ENCODE assay signal across 8 cellular contexts in the genomic region with DNA sequence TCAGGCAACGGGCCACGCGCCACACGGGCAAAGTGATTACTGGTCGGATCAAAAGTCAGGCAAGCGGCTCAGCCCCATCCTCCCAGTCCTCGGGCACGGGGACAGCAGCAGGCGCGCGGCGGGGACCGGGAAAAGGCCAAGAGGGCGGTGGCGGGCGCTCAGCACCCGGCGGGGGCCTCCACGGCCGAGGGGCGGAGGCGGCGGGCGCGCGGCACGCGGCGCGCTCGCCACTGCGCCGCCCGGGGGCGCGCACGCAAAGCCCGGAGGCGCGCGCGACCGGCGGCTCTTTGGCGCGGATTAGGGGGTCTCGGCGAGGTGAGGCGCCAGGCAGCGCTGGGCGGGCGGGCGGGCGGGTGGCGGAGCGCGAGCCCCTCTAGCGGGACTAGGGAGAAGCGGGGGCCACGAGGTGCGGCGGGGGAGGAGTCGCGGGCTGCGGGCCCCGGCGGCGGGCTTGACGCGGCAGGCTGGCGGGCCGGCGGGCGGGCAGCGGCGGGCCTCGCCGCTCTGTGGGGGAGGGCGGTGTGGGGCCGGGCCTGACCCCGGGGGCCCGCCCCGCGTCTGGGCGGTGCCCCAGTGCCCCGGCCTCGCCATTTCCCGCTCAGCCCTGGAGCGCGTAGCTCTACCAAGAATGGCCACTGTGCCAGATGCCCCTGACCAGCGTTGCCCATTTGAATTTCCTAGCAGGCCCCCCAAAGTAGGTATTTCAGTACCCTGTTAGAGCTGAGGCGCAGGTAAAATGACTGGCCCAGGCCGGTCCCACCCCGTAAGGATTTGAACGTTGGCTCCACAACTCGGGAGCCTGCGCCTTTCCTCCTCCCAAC. TPM values are rescaled to one million over a fixed set of nuclear protein-coding genes. Genes with fewer than 3 reads are reported as not detected.
DNase-seq lines count a peak whose midpoint lies in the region; ATAC-seq and TF ChIP-seq lines count a peak whose summit lies in the region.

A gene (minus strand): TSS at position 202 of the 821 bp plus-strand sequence. CDS start 537 bp downstream, outside the sequence.
A gene with protein sequence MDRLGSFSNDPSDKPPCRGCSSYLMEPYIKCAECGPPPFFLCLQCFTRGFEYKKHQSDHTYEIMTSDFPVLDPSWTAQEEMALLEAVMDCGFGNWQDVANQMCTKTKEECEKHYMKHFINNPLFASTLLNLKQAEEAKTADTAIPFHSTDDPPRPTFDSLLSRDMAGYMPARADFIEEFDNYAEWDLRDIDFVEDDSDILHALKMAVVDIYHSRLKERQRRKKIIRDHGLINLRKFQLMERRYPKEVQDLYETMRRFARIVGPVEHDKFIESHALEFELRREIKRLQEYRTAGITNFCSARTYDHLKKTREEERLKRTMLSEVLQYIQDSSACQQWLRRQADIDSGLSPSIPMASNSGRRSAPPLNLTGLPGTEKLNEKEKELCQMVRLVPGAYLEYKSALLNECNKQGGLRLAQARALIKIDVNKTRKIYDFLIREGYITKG (plus strand): TSS at position 252 of the 821 bp plus-strand sequence. CDS start 4,480 bp downstream, outside the sequence.

- DNase-seq in GM10248 (ENCODE audit: extremely low spot score): peak; percentile 95
- peak; percentile 55 for DNase-seq in HFFc6
- peak; percentile 92 for DNase-seq in NB4 (ENCODE audit: low read depth)
- DNase-seq in T follicular helper cell (ENCODE audit: low read depth): peak; percentile 45
- DNase-seq in activated naive CD8-positive, alpha-beta T cell treated with anti-CD3 and anti-CD28 coated beads, Interleukin-2, amount 50 U/mL, for 24 hours: peak; percentile 83
- peak; percentile 81 to 90 (median 86) for DNase-seq in heart left ventricle
- peak; percentile 93 for DNase-seq in posterior vena cava (ENCODE audit: low spot score)
- DNase-seq in type B pancreatic cell (ENCODE audit: extremely low spot score, unreplicated experiment): peak; percentile 82

- H3K4me1 ChIP-seq in heart left ventricle: peaks cover 0 to 29% (median 12%) of the 10 kb centered on the region in 12 donors

- H3K9me3 ChIP-seq in heart left ventricle: no peaks in the 10 kb centered on the region

- H3K4me1 Mint-ChIP-seq in HFFc6 (ENCODE audit: low read depth) (peaks cover 34% of the 10 kb centered on the region), type B pancreatic cell (ENCODE audit: unreplicated experiment) (peaks cover 28% of the 10 kb centered on the region)
- H3K4me1 Mint-ChIP-seq in activated naive CD8-positive, alpha-beta T cell treated with anti-CD3 and anti-CD28 coated beads, Interleukin-2, amount 50 U/mL, for 24 hours: peaks cover 50% of the 10 kb centered on the region

- WGBS in heart left ventricle, 4 donors: 0 to 1% (median 1%) methylated on average over 33 to 97 of the region's 97 CpGs

- H3K4me3 ChIP-seq in NB4 (ENCODE audit: low read depth, low read length): peak within 1 kb of the TSS; percentile 99
- peak within 1 kb of the TSS; percentile 60 to 96 (median 84) for H3K4me3 ChIP-seq in heart left ventricle

- H3K36me3 Mint-ChIP-seq in HFFc6 (ENCODE audit: low read depth) (peaks cover 23% of the 10 kb centered on the region), type B pancreatic cell (peaks cover 12% of the 10 kb centered on the region)
- peaks cover 42% of the 10 kb centered on the region for H3K36me3 Mint-ChIP-seq in activated naive CD8-positive, alpha-beta T cell treated with anti-CD3 and anti-CD28 coated beads, Interleukin-2, amount 50 U/mL, for 24 hours (ENCODE audit: low read depth)

- ATAC-seq in activated naive CD8-positive, alpha-beta T cell treated with anti-CD3 and anti-CD28 coated beads, Interleukin-2, amount 50 U/mL, for 24 hours: peak; percentile 98
- ATAC-seq in heart left ventricle: peak; percentile 93 to 98 (median 97)

- CTCF ChIA-PET in GM10248 (lab: Yijun Ruan, JAX): interaction anchor here (1.0 to 2.9 kb wide), 4 partner anchors 9 to 34 kb away, joined by 4 to 19 read pairs (median 8); no protein-coding TSS in a partner anchor

- TF ChIP-seq POLR2A in NB4 (IDR thresholded peaks at IDR 0.05; ENCODE audit: extremely low read depth, insufficient read length): peak; percentile 80
- TF ChIP-seq POLR2A in heart left ventricle (IDR thresholded peaks at IDR 0.05): peak in 1 of 2 donors; percentile 61

- no peaks in the 10 kb centered on the region for H3K27me3 ChIP-seq in heart left ventricle

- POLR2A ChIA-PET in GM10248 (lab: Yijun Ruan, JAX): interaction anchor here (0.6 kb wide), 2 partner anchors 48 to 265 kb away, joined by 7 to 8 read pairs; no protein-coding TSS in a partner anchor

- no peaks in the 10 kb centered on the region for H3K27me3 Mint-ChIP-seq in HFFc6 (ENCODE audit: insufficient read depth)
- no peaks in the 10 kb centered on the region for H3K27me3 Mint-ChIP-seq in activated naive CD8-positive, alpha-beta T cell treated with anti-CD3 and anti-CD28 coated beads, Interleukin-2, amount 50 U/mL, for 24 hours
- H3K27me3 Mint-ChIP-seq in type B pancreatic cell: no peaks in the 10 kb centered on the region

- H3K4me3 Mint-ChIP-seq in HFFc6: peak within 1 kb of the TSS; percentile 96
- peak within 1 kb of the TSS; percentile 99 for H3K4me3 Mint-ChIP-seq in activated naive CD8-positive, alpha-beta T cell treated with anti-CD3 and anti-CD28 coated beads, Interleukin-2, amount 50 U/mL, for 24 hours
- peak within 1 kb of the TSS; percentile 99 for H3K4me3 Mint-ChIP-seq in type B pancreatic cell

- no peaks in the 10 kb centered on the region for H3K9me3 Mint-ChIP-seq in HFFc6
- no peaks in the 10 kb centered on the region for H3K9me3 Mint-ChIP-seq in activated naive CD8-positive, alpha-beta T cell treated with anti-CD3 and anti-CD28 coated beads, Interleukin-2, amount 50 U/mL, for 24 hours
- no peaks in the 10 kb centered on the region for H3K9me3 Mint-ChIP-seq in type B pancreatic cell

- intact Hi-C loops in heart left ventricle (cut with DNase I) (loop anchor here in 4 of 10 donors (1.0 to 10.0 kb wide), 5 partner anchors 35 to 802 kb away; a partner anchor contains a TSS), posterior vena cava (cut with DNase I) (no loop called here)

- H3K27ac ChIP-seq in heart left ventricle: peak within 1 kb of the TSS; percentile 74 to 98 (median 94)

- TF ChIP-seq CTCF in GM10248 (IDR thresholded peaks at IDR 0.05; ENCODE audit: control extremely low read depth, extremely low read depth, low read depth, missing control alignments) (no peak), HFFc6 (IDR thresholded peaks at IDR 0.05) (no peak), NB4 (IDR thresholded peaks at IDR 0.05; ENCODE audit: low read depth, low read length) (no peak), heart left ventricle (IDR thresholded peaks at IDR 0.05) (no peak), type B pancreatic cell (conservative IDR thresholded peaks at IDR 0.05) (no peak)

- H3K27ac Mint-ChIP-seq in HFFc6 (peak within 1 kb of the TSS; percentile 92), type B pancreatic cell (peak within 1 kb of the TSS; percentile 96)
- H3K27ac Mint-ChIP-seq in activated naive CD8-positive, alpha-beta T cell treated with anti-CD3 and anti-CD28 coated beads, Interleukin-2, amount 50 U/mL, for 24 hours: peak within 1 kb of the TSS; percentile 97

- H3K36me3 ChIP-seq in heart left ventricle: peaks cover 0 to 14% (median 10%) of the 10 kb centered on the region in 9 donors

RNA-seq across cellular contexts. Expression of the first gene that starts in this region (rescaled TPM):
- 10 to 100 TPM; 37.7 to 43.0 (median 40.7) TPM for total RNA-seq in HFFc6 (2021; fragmentation: NEBNext Ultra II Directional; extraction: Animal tissue kit (Norgen Biotek cat#: 25700))
- 10 to 100 TPM; 14.0 to 33.0 (median 16.1) TPM for total RNA-seq in heart left ventricle
- polyA plus RNA-seq in heart left ventricle: 10 to 100 TPM in 1 of 2 donors, 1 to 10 TPM in 1; 6.2 to 15.1 TPM
- total RNA-seq in posterior vena cava: 10 to 100 TPM; 37.3 to 39.1 TPM
- total RNA-seq in type B pancreatic cell (ENCODE audit: low replicate concordance): 86.7 and 101 TPM in 2 replicates

RNA-seq across cellular contexts. Expression of the second gene that starts in this region (rescaled TPM):
- total RNA-seq in HFFc6 (2021; fragmentation: NEBNext Ultra II Directional; extraction: Animal tissue kit (Norgen Biotek cat#: 25700)): 10 to 100 TPM; 12.4 to 17.9 (median 16.2) TPM
- total RNA-seq in heart left ventricle (10 to 100 TPM in 8 of 9 donors, 1 to 10 TPM in 1; 9.6 to 19.4 (median 13.2) TPM), posterior vena cava (10 to 100 TPM; 20.2 to 26.8 TPM), type B pancreatic cell (ENCODE audit: low replicate concordance) (26.1 and 28.5 TPM in 2 replicates)
- polyA plus RNA-seq in heart left ventricle: 1 to 10 TPM; 5.7 to 8.5 TPM

Comparison
In these comparisons a context has a peak if more than half of its experiments do, and no peak if none do; other contexts are left out.
1. Peak in every context shown above with its lines: DNase-seq, ATAC-seq, H3K4me3 ChIP-seq and H3K27ac ChIP-seq.
2. DNase-seq: peak in every context shown above with its lines; median percentile 95 in GM10248; 93 in posterior vena cava; 92 in NB4; 86 in heart left ventricle; 83 in activated naive CD8-positive, alpha-beta T cell treated with anti-CD3 and anti-CD28 coated beads, Interleukin-2, amount 50 U/mL, for 24 hours; 82 in type B pancreatic cell; 55 in HFFc6; 45 in T follicular helper cell.